18 cellular contexts compared by ENCODE assay signal in the genomic region with DNA sequence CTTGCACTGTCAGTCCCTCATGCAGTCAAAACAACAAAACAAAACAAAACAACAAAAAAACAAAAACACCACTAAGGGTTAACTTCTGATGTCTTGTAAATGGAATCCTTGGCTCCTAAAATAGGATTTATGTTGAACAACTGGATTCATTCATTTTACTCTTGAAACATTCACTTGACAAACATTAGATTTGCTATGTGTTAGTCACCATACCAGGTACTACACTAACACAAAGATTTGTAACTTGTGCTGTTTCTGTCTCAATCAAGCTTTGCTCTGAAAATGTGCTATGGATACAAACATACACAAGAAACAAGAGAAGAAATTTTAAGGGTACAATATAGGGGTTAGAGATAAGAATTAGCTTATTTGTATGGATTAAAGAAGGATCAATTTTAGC.
DNase-seq lines count a peak whose midpoint lies in the region; ATAC-seq and TF ChIP-seq lines count a peak whose summit lies in the region.
"Had no signal": no experiment of that assay in that cellular context is flagged by ENCODE, and none has a peak within 500 bp of the region (broad histone marks: within the 10 kb centered on the region; RNA-seq: fewer than 3 reads in every experiment).

No MANE protein-coding gene starts in this region.

- ATAC-seq in HG03460 (IDR thresholded peaks at IDR 0.05; ENCODE audit: unreplicated experiment) = no peak
- ATAC-seq in GM23338 = no peak
- no peak for ATAC-seq in GM18858 (IDR thresholded peaks at IDR 0.05; ENCODE audit: unreplicated experiment)
- ATAC-seq: GM12878 had no signal

- no peaks in the 10 kb centered on the region for H4K20me1 ChIP-seq in GM23338 (replicated peaks; ENCODE audit: insufficient read depth)

- no peaks in the 10 kb centered on the region for H3K36me3 Mint-ChIP-seq in GM23338 (ENCODE audit: low read depth)

- H3K4me3 ChIP-seq in AG10803 (ENCODE audit: low read length) (no peak overlapping the region), GM23338 (no peak overlapping the region)
- H3K4me3 ChIP-seq: GM12878 had no signal

- no peaks in the 10 kb centered on the region for H3K4me1 Mint-ChIP-seq in GM23338

- H3K4me1 ChIP-seq in GM23338 (ENCODE audit: insufficient read depth) = no peaks in the 10 kb centered on the region

- H3K4me3 Mint-ChIP-seq in GM23338 = no peak overlapping the region

- no peaks in the 10 kb centered on the region for H3K9me3 Mint-ChIP-seq in GM23338

- DNase-seq in AG10803 (ENCODE audit: low read depth) (peak; percentile 44), RPMI7951 (ENCODE audit: low read depth) (peak; percentile 1), fibroblast of gingiva (ENCODE audit: low read depth) (peak; percentile 50), kidney tubule cell (ENCODE audit: low spot score) (peak; percentile 57), GM23338 (ENCODE audit: low spot score) (no peak), caudate nucleus (lab: John Stamatoyannopoulos, UW) (no peak)
- DNase-seq: COR-L47, DMS53, KBM-7, NCI-H1092, NCI-H1694, NCI-H2107, NCI-H345 had no signal

- no peaks in the 10 kb centered on the region for H3K27me3 ChIP-seq in GM23338 (ENCODE audit: insufficient read depth)

- no peak overlapping the region for H3K4me2 ChIP-seq in GM23338

- no peaks in the 10 kb centered on the region for H3K27me3 Mint-ChIP-seq in GM23338 (ENCODE audit: insufficient read depth, low read depth, poor library complexity)

- no peaks in the 10 kb centered on the region for H3K79me2 ChIP-seq in GM23338 (replicated peaks; ENCODE audit: insufficient read depth)

- H3K36me3 ChIP-seq in GM23338 (ENCODE audit: insufficient read depth) = no peaks in the 10 kb centered on the region

- H3K27ac Mint-ChIP-seq in GM23338 = no peak overlapping the region

- H2AFZ ChIP-seq in GM23338 = no peak overlapping the region

- no peak overlapping the region for H3K27ac ChIP-seq in GM23338 (ENCODE audit: low read depth)
- H3K27ac ChIP-seq in caudate nucleus (ENCODE audit: low read depth, low read length) = no peak overlapping the region
- H3K27ac ChIP-seq: C4-2B, HL-60 had no signal

- H3K9me2 ChIP-seq in GM23338 (ENCODE audit: insufficient read depth) = no peaks in the 10 kb centered on the region

- no peaks in the 10 kb centered on the region for H3F3A ChIP-seq in GM23338 (replicated peaks; ENCODE audit: low read depth)

- TF ChIP-seq CTCF in AG10803 (conservative IDR thresholded peaks at IDR 0.05; ENCODE audit: low read length) (no peak), GM23338 (conservative IDR thresholded peaks at IDR 0.05; ENCODE audit: low read depth in 2 of 2) (no peak)

TF ChIP-seq in GM23338, 12 proteins besides CTCF, POLR2A, EP300 and RAD21:
- TF ChIP-seq EZH2phosphoT487 (IDR thresholded peaks at IDR 0.05; ENCODE audit: unreplicated experiment) = no peak
TF ChIP-seq in GM23338: peak in this region for 0.

Comparison
In these comparisons a context has a peak if more than half of its experiments do, and no peak if none do; other contexts are left out.
1. DNase-seq: peak in AG10803 (single experiment), RPMI7951 (single experiment), fibroblast of gingiva (single experiment) and kidney tubule cell (single experiment); none in GM23338 (single experiment) and caudate nucleus (0 of 61).